Comparison of ENCODE assay signal across 19 cellular contexts in genomic region chr3:12898980-12899755, GRCh38.
"Had no signal": no experiment of that assay in that cellular context is flagged by ENCODE, and none has a peak within 500 bp of the region (broad histone marks: within the 10 kb centered on the region; RNA-seq: fewer than 3 reads in every experiment).

No MANE protein-coding gene starts in this region.

- H3K4me1 Mint-ChIP-seq: activated naive CD4-positive, alpha-beta T cell treated with anti-CD3 and anti-CD28 coated beads, Interleukin-2, amount 10 ng/mL, durations not matched to agents 7 days and 5 days had no signal

- H3K4me1 ChIP-seq: breast epithelium, prostate gland had no signal

- H3K9me3 ChIP-seq: ascending aorta, breast epithelium, mucosa of descending colon, prostate gland, sigmoid colon had no signal

- H3K9me3 Mint-ChIP-seq: activated CD4-positive, alpha-beta T cell treated with anti-CD3 and anti-CD28 coated beads, Interleukin-2, amount 10 ng/mL, durations not matched to agents 7 days and 5 days; activated naive CD4-positive, alpha-beta T cell treated with anti-CD3 and anti-CD28 coated beads, Interleukin-2, amount 10 ng/mL, durations not matched to agents 7 days and 5 days; dendritic cell treated with granulocyte-macrophage colony-stimulating factor and Interleukin-4, amounts not matched to agents 40 ng/mL and 50 ng/mL, for 4 days; naive thymus-derived CD8-positive, alpha-beta T cell had no signal

- H3K4me3 Mint-ChIP-seq: activated CD4-positive, alpha-beta T cell treated with anti-CD3 and anti-CD28 coated beads, Interleukin-2, amount 10 ng/mL, durations not matched to agents 7 days and 5 days; activated naive CD4-positive, alpha-beta T cell treated with anti-CD3 and anti-CD28 coated beads, Interleukin-2, amount 10 ng/mL, durations not matched to agents 7 days and 5 days; dendritic cell treated with granulocyte-macrophage colony-stimulating factor and Interleukin-4, amounts not matched to agents 40 ng/mL and 50 ng/mL, for 4 days had no signal

- H3K4me3 ChIP-seq: ascending aorta, breast epithelium, mucosa of descending colon, prostate gland, sigmoid colon had no signal

- ATAC-seq: left colon; mucosa of descending colon; naive thymus-derived CD8-positive, alpha-beta T cell had no signal

- H3K27me3 ChIP-seq: ascending aorta, breast epithelium, sigmoid colon had no signal

- H3K27ac ChIP-seq: ascending aorta, breast epithelium, epithelial cell of prostate, prostate gland, sigmoid colon had no signal

- H3K27ac Mint-ChIP-seq: activated CD4-positive, alpha-beta T cell treated with anti-CD3 and anti-CD28 coated beads, Interleukin-2, amount 10 ng/mL, durations not matched to agents 7 days and 5 days; dendritic cell treated with granulocyte-macrophage colony-stimulating factor and Interleukin-4, amounts not matched to agents 40 ng/mL and 50 ng/mL, for 4 days had no signal

- DNase-seq: activated CD4-positive, alpha-beta T cell treated with anti-CD3 and anti-CD28 coated beads, Interleukin-2, amount 10 ng/mL, durations not matched to agents 7 days and 5 days; activated CD4-positive, CD25-positive, alpha-beta regulatory T cell; activated naive CD4-positive, alpha-beta T cell treated with anti-CD3 and anti-CD28 coated beads, Interleukin-2, amount 10 ng/mL, durations not matched to agents 7 days and 5 days; cerebellar nuclear complex; effector memory CD4-positive, alpha-beta T cell; foreskin melanocyte; head of caudate nucleus; left colon; mammary epithelial cell; mucosa of descending colon; naive thymus-derived CD8-positive, alpha-beta T cell; nucleus accumbens; sigmoid colon; stimulated activated CD4-positive, alpha-beta T cell treated with anti-CD3 and anti-CD28 coated beads, Interleukin-1b, Interleukin-23, amount 100 ng/mL, for 48 hours had no signal

- H3K27me3 Mint-ChIP-seq: activated CD4-positive, alpha-beta T cell treated with anti-CD3 and anti-CD28 coated beads, Interleukin-2, amount 10 ng/mL, durations not matched to agents 7 days and 5 days; activated naive CD4-positive, alpha-beta T cell treated with anti-CD3 and anti-CD28 coated beads, Interleukin-2, amount 10 ng/mL, durations not matched to agents 7 days and 5 days; naive thymus-derived CD8-positive, alpha-beta T cell had no signal
